Comparison of ENCODE assay signal across 11 cellular contexts in genomic region chr10:14554843-14555205, GRCh38.
DNase-seq lines count a peak whose midpoint lies in the region; ATAC-seq and TF ChIP-seq lines count a peak whose summit lies in the region.
"Had no signal": no experiment of that assay in that cellular context is flagged by ENCODE, and none has a peak within 500 bp of the region (broad histone marks: within the 10 kb centered on the region; RNA-seq: fewer than 3 reads in every experiment).

No MANE protein-coding gene starts in this region.

- H3K36me3 ChIP-seq in prostate gland = no peaks in the 10 kb centered on the region

- ATAC-seq in GM21381 (IDR thresholded peaks at IDR 0.05; ENCODE audit: unreplicated experiment) (peak; percentile 11), GM18502 (IDR thresholded peaks at IDR 0.05; ENCODE audit: poor library complexity, unreplicated experiment) (no peak)

- no peaks in the 10 kb centered on the region for H3K9me3 ChIP-seq in prostate gland

- POLR2A ChIA-PET in RWPE1 (lab: Yijun Ruan, JAX; ENCODE audit: low non-redundant PET) (interaction anchor here (0.6 kb wide), 1 partner anchor 12 kb away, joined by 11 read pairs; no protein-coding TSS in a partner anchor), GM10248 (lab: Yijun Ruan, JAX) (interaction anchor here (0.6 kb wide), 1 partner anchor 41 kb away, joined by 4 read pairs; no protein-coding TSS in a partner anchor)

- TF ChIP-seq POLR2A in prostate gland (IDR thresholded peaks at IDR 0.05) = no peak

- TF ChIP-seq CTCF in RWPE1 (conservative IDR thresholded peaks at IDR 0.05; ENCODE audit: low read depth) = no peak
- TF ChIP-seq CTCF in epithelial cell of esophagus (IDR thresholded peaks at IDR 0.05; ENCODE audit: insufficient read depth, low read depth, low read length, missing control alignments) = no peak
- no peak for TF ChIP-seq CTCF in prostate gland (IDR thresholded peaks at IDR 0.05)
- TF ChIP-seq CTCF in GM10248 (IDR thresholded peaks at IDR 0.05; ENCODE audit: control extremely low read depth, extremely low read depth, low read depth, missing control alignments) = no peak

- H3K4me1 ChIP-seq in prostate gland (replicated peaks) = peaks cover 11% of the 10 kb centered on the region

- 79% methylated on average over 1 of the region's 1 CpG for WGBS in prostate gland

- CTCF ChIA-PET in RWPE1 (lab: Yijun Ruan, JAX) = interaction anchor here (1.0 kb wide), 1 partner anchor 268 kb away, joined by 3 read pairs; no protein-coding TSS in a partner anchor
- CTCF ChIA-PET in GM10248 (lab: Yijun Ruan, JAX) = interaction anchor here (0.7 to 6.7 kb wide), 3 partner anchors 16 to 268 kb away, joined by 3 to 50 read pairs (median 4); no protein-coding TSS in a partner anchor

- H3K4me3 ChIP-seq in epithelial cell of esophagus (ENCODE audit: low read length) (no peak overlapping the region), prostate gland (no peak overlapping the region)

- H3K27me3 ChIP-seq in prostate gland (replicated peaks; ENCODE audit: insufficient read depth) = no peaks in the 10 kb centered on the region

- H3K27ac ChIP-seq in RWPE1 = no peak overlapping the region
- peak overlapping the region; percentile 69 to 81 for H3K27ac ChIP-seq in prostate gland
- H3K27ac ChIP-seq: KMS-11 had no signal

- DNase-seq in RWPE1 (ENCODE audit: low spot score) (peak; percentile 41), epithelial cell of esophagus (ENCODE audit: low read depth) (peak; percentile 72), prostate gland (ENCODE audit: low spot score) (no peak), activated gamma-delta T cell treated with Interleukin-2 at 50 U/mL for 16 hours (no peak), activated gamma-delta T cell (lab: John Stamatoyannopoulos, UW) (no peak), GM10248 (ENCODE audit: extremely low spot score) (no peak)
- DNase-seq: EL, retina had no signal

- intact Hi-C loops in prostate gland (cut with DNase I) = no loop called here

Comparison
In these comparisons a context has a peak if more than half of its experiments do, and no peak if none do; other contexts are left out.
1. DNase-seq: peak in RWPE1 (single experiment) and epithelial cell of esophagus (single experiment); none in prostate gland (single experiment), activated gamma-delta T cell treated with Interleukin-2 at 50 U/mL for 16 hours (single experiment), activated gamma-delta T cell (single experiment) and GM10248 (single experiment).